Comparison of ENCODE assay signal across 12 cellular contexts in the genomic region with DNA sequence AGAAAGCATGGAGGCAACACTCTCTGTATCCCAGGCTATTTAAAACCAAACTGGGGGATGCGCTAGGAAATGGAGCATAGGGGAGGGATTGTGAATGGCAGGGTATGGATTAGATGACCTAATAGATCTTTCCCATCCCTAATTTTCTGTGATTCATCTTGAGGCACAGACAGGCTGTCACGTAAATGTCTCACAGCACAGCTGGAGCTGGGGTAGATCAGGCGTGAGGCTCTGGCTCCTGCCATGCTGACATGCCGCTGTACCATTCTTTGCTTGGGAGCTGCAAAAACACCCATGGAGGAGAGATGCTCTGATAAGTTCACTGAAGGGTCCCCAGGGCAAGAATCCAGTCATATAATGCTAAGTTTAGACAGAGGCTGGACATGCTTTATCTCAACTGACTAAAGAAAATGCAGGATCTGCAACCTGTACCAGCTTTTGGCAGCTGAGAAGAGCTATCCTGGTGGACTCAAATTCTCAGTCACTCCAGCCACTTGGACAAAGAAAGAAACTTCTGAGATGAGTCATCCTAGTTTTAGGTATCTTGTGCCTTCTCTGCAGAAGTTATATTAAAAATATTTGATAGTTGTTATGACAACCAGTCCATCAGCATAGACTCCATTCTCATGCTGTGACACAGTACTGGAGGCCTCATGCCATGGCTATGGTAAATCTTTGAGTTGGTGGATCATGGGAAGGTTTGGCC.
DNase-seq lines count a peak whose midpoint lies in the region; ATAC-seq and TF ChIP-seq lines count a peak whose summit lies in the region.
"Had no signal": no experiment of that assay in that cellular context is flagged by ENCODE, and none has a peak within 500 bp of the region (broad histone marks: within the 10 kb centered on the region; RNA-seq: fewer than 3 reads in every experiment).

No MANE protein-coding gene starts in this region.

- no peak overlapping the region for H4K91ac ChIP-seq in mesenchymal stem cell (ENCODE audit: low read length)

- no peak overlapping the region for H3K4me2 ChIP-seq in mesenchymal stem cell (ENCODE audit: low read length, poor library complexity, severe bottlenecking)

- no peak overlapping the region for H3K27ac ChIP-seq in mesenchymal stem cell (ENCODE audit: low read length, poor library complexity, severe bottlenecking)

- TF ChIP-seq CTCF in AG10803 (conservative IDR thresholded peaks at IDR 0.05; ENCODE audit: low read length): no peak
- TF ChIP-seq CTCF in astrocyte of the spinal cord (IDR thresholded peaks at IDR 0.05; ENCODE audit: low read depth, low read length): no peak

- no peak overlapping the region for H2AFZ ChIP-seq in mesenchymal stem cell (ENCODE audit: low read depth, low read length)

- H2BK5ac ChIP-seq in mesenchymal stem cell (ENCODE audit: low read depth, low read length, poor library complexity, severe bottlenecking): no peak overlapping the region

- H3K23ac ChIP-seq in mesenchymal stem cell (ENCODE audit: low read length in 2 of 2): no peak overlapping the region

- H3K4me1 ChIP-seq in mesenchymal stem cell (ENCODE audit: control insufficient read depth, insufficient read depth, low read depth, low read length): peaks cover 2% of the 10 kb centered on the region

- in situ Hi-C loops in astrocyte of the spinal cord (cut with HindIII; ENCODE audit: low sequenced_read_pairs): no loop called here

- H4K8ac ChIP-seq in mesenchymal stem cell (ENCODE audit: low read length): no peak overlapping the region

- WGBS in mesenchymal stem cell: 81% methylated on average over 3 of the region's 4 CpGs

- no peaks in the 10 kb centered on the region for H3K36me3 ChIP-seq in mesenchymal stem cell (ENCODE audit: control insufficient read depth in 1 of 2, insufficient read depth in 2 of 2, low read depth in 1 of 2, low read length in 2 of 2)

- H3K79me1 ChIP-seq in mesenchymal stem cell (replicated peaks; ENCODE audit: low read length, poor library complexity, severe bottlenecking): no peaks in the 10 kb centered on the region

- H3K27me3 ChIP-seq in mesenchymal stem cell (ENCODE audit: control insufficient read depth in 1 of 2, insufficient read depth in 1 of 2, low read length in 2 of 2): no peaks in the 10 kb centered on the region

- H3K4ac ChIP-seq in mesenchymal stem cell (ENCODE audit: low read depth in 1 of 2, low read length in 2 of 2): no peak overlapping the region

- no peak overlapping the region for H2BK12ac ChIP-seq in mesenchymal stem cell (ENCODE audit: low read length in 2 of 2)

- ATAC-seq in GM18870 (IDR thresholded peaks at IDR 0.05; ENCODE audit: unreplicated experiment): no peak
- no peak for ATAC-seq in GM21447 (IDR thresholded peaks at IDR 0.05; ENCODE audit: unreplicated experiment)

- H2AK5ac ChIP-seq in mesenchymal stem cell (ENCODE audit: low read length, severe bottlenecking): no peak overlapping the region

- no peaks in the 10 kb centered on the region for H3K9me3 ChIP-seq in mesenchymal stem cell (ENCODE audit: control insufficient read depth, low read length)

- no peak overlapping the region for H3K18ac ChIP-seq in mesenchymal stem cell (ENCODE audit: low read depth in 1 of 2, low read length in 2 of 2)

- DNase-seq in AG10803 (ENCODE audit: low read depth) (peak; percentile 68), HT1080 (ENCODE audit: low read depth) (peak; percentile 66), astrocyte of the spinal cord (ENCODE audit: low read depth, low spot score) (peak; percentile 67), mesenchymal stem cell (peak; percentile 8), ureter (ENCODE audit: low spot score) (no peak)
- no peak for DNase-seq in stimulated activated CD4-positive, alpha-beta T cell treated with anti-CD3 and anti-CD28 coated beads, Interleukin-15, amount 100 ng/mL, for 24 hours
- DNase-seq: activated T-cell treated with anti-CD3 and anti-CD28 coated beads, Interleukin-2, amount 50 U/mL, for 4 hours; DMS153; effector memory CD4-positive, alpha-beta T cell; kidney had no signal

- H3K9ac ChIP-seq in mesenchymal stem cell (ENCODE audit: low read length): peak overlapping the region; percentile 91

- peak overlapping the region; percentile 46 for H3K4me3 ChIP-seq in AG10803 (ENCODE audit: low read length)
- H3K4me3 ChIP-seq in astrocyte of the spinal cord (ENCODE audit: low read depth, low read length): peak overlapping the region; percentile 6
- H3K4me3 ChIP-seq in mesenchymal stem cell (ENCODE audit: insufficient read depth in 1 of 2, low read depth in 1 of 2, low read length in 2 of 2): peak overlapping the region in 1 of 2 experiments; percentile 70

- no peak overlapping the region for H3K14ac ChIP-seq in mesenchymal stem cell (ENCODE audit: low read length in 2 of 2)

- no peak overlapping the region for H2BK120ac ChIP-seq in mesenchymal stem cell (ENCODE audit: low read depth, low read length)

- H2BK15ac ChIP-seq in mesenchymal stem cell (ENCODE audit: low read depth, poor library complexity, severe bottlenecking): no peak overlapping the region

Comparison
In these comparisons a context has a peak if more than half of its experiments do, and no peak if none do; other contexts are left out.
1. DNase-seq: peak in AG10803 (single experiment), HT1080 (single experiment), astrocyte of the spinal cord (single experiment) and mesenchymal stem cell (single experiment); none in ureter (single experiment) and stimulated activated CD4-positive, alpha-beta T cell treated with anti-CD3 and anti-CD28 coated beads, Interleukin-15, amount 100 ng/mL, for 24 hours (single experiment).